Comparison of ENCODE assay signal across 8 cellular contexts in the genomic region with DNA sequence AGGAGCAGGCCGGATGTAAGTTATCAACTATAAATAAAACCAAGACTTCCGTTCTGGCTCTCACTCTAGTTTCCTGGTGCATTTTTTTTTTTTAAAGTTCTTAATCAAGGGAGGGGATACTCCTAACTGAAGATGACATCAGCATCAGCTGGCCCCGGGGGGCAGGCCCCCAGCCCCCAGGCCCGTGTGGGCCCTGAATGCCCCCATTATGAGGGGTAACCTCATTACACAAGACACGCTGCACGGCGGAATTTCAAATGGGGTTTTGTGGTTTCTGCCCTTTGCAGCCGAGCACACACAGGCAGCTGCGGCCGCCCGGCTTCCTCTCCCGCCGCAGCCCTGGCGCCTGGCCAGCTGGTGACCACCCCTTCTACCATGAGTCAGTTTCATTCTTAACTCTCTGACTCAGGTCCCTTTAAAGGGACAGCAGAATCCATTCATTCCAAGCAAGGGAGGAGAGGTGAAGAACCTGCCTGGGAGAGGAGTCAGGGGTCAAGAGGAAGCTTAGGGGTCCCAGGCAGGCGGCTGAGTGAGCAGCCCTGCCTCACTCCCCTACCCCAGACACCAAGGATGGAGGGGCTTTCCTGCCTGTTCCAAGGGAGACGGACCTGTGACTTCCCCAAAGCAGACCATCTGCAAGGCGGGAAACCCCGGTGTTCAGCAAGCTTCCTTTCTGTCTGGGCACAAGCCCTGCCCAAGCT. TPM values are rescaled to one million over a fixed set of nuclear protein-coding genes. Genes with fewer than 3 reads are reported as not detected.
DNase-seq lines count a peak whose midpoint lies in the region; ATAC-seq and TF ChIP-seq lines count a peak whose summit lies in the region.

No MANE protein-coding gene starts in this region.

- peak overlapping the region; percentile 82 for H3K4me3 Mint-ChIP-seq in activated T-helper 1 cell treated with anti-CD3 and anti-CD28 coated beads, Interleukin-12 subunit alpha, Interleukin-12 subunit beta, Interleukin-2, Interleukin-4 antibody, amounts not matched to agents 30 ng/mL and 10 ng/mL and 1 ng/mL, durations not matched to agents 14 hours and 24 hours and 36 hours

- DNase-seq in AG09309 (ENCODE audit: low read depth) (peak; percentile 97), GM19238 (ENCODE audit: insufficient read length, low spot score) (peak; percentile 76), RKO (ENCODE audit: low spot score) (peak; percentile 98), fibroblast of the conjunctiva (ENCODE audit: low read depth) (peak; percentile 91), osteoblast (ENCODE audit: insufficient read length, low spot score, missing footprints) (peak; percentile 98), superior temporal gyrus (ENCODE audit: extremely low spot score) (peak; percentile 17)
- DNase-seq in activated T-helper 1 cell treated with anti-CD3 and anti-CD28 coated beads, Interleukin-12 subunit alpha, Interleukin-12 subunit beta, Interleukin-2, Interleukin-4 antibody, amounts not matched to agents 30 ng/mL and 10 ng/mL and 1 ng/mL, durations not matched to agents 14 hours and 24 hours and 36 hours (ENCODE audit: low spot score) = peak; percentile 77

- peaks cover 6% of the 10 kb centered on the region for H3K27me3 Mint-ChIP-seq in activated T-helper 1 cell treated with anti-CD3 and anti-CD28 coated beads, Interleukin-12 subunit alpha, Interleukin-12 subunit beta, Interleukin-2, Interleukin-4 antibody, amounts not matched to agents 30 ng/mL and 10 ng/mL and 1 ng/mL, durations not matched to agents 14 hours and 24 hours and 36 hours (ENCODE audit: insufficient read depth)

- no peaks in the 10 kb centered on the region for H3K27me3 ChIP-seq in osteoblast (ENCODE audit: insufficient read depth, low read length)

- H3K9me3 ChIP-seq in osteoblast (ENCODE audit: low read depth, low read length) = no peaks in the 10 kb centered on the region

- H3K4me2 ChIP-seq in osteoblast (ENCODE audit: insufficient read depth, low read length) = peak overlapping the region; percentile 74

- peak overlapping the region; percentile 97 for H3K27ac Mint-ChIP-seq in activated T-helper 1 cell treated with anti-CD3 and anti-CD28 coated beads, Interleukin-12 subunit alpha, Interleukin-12 subunit beta, Interleukin-2, Interleukin-4 antibody, amounts not matched to agents 30 ng/mL and 10 ng/mL and 1 ng/mL, durations not matched to agents 14 hours and 24 hours and 36 hours

- H3K4me1 ChIP-seq in osteoblast (ENCODE audit: insufficient read depth, low read length) = peaks cover 62% of the 10 kb centered on the region

- H3K36me3 ChIP-seq in osteoblast (ENCODE audit: insufficient read depth, low read length) = no peaks in the 10 kb centered on the region

- TF ChIP-seq CTCF in AG09309 (IDR thresholded peaks at IDR 0.05; ENCODE audit: control insufficient read depth, insufficient read depth, low read depth, low read length, missing control alignments) = no peak
- no peak for TF ChIP-seq CTCF in osteoblast (IDR thresholded peaks at IDR 0.05; ENCODE audit: extremely low read depth, low read depth, low read length)

- ATAC-seq in HG03354 (IDR thresholded peaks at IDR 0.05; ENCODE audit: poor library complexity, severe bottlenecking, unreplicated experiment) = peak; percentile 66

- peaks cover 64% of the 10 kb centered on the region for H3K4me1 Mint-ChIP-seq in activated T-helper 1 cell treated with anti-CD3 and anti-CD28 coated beads, Interleukin-12 subunit alpha, Interleukin-12 subunit beta, Interleukin-2, Interleukin-4 antibody, amounts not matched to agents 30 ng/mL and 10 ng/mL and 1 ng/mL, durations not matched to agents 14 hours and 24 hours and 36 hours (ENCODE audit: low read depth)

- H3K27ac ChIP-seq in osteoblast (ENCODE audit: low read depth, low read length) = peak overlapping the region; percentile 96

- H2AFZ ChIP-seq in osteoblast (ENCODE audit: low read length) = no peak overlapping the region

- H3K4me3 ChIP-seq in AG09309 (ENCODE audit: control insufficient read depth, low read depth, low read length) = no peak overlapping the region
- no peak overlapping the region for H3K4me3 ChIP-seq in osteoblast (ENCODE audit: insufficient read depth, low read length)

- peaks cover 4% of the 10 kb centered on the region for H3K36me3 Mint-ChIP-seq in activated T-helper 1 cell treated with anti-CD3 and anti-CD28 coated beads, Interleukin-12 subunit alpha, Interleukin-12 subunit beta, Interleukin-2, Interleukin-4 antibody, amounts not matched to agents 30 ng/mL and 10 ng/mL and 1 ng/mL, durations not matched to agents 14 hours and 24 hours and 36 hours (ENCODE audit: low read depth)

- H3K79me2 ChIP-seq in osteoblast (ENCODE audit: insufficient read depth, low read length) = peaks cover 11% of the 10 kb centered on the region

- peaks cover 3% of the 10 kb centered on the region for H3K9me3 Mint-ChIP-seq in activated T-helper 1 cell treated with anti-CD3 and anti-CD28 coated beads, Interleukin-12 subunit alpha, Interleukin-12 subunit beta, Interleukin-2, Interleukin-4 antibody, amounts not matched to agents 30 ng/mL and 10 ng/mL and 1 ng/mL, durations not matched to agents 14 hours and 24 hours and 36 hours

- intact Hi-C loops in activated T-helper 1 cell treated with anti-CD3 and anti-CD28 coated beads, Interleukin-12 subunit alpha, Interleukin-12 subunit beta, Interleukin-2, Interleukin-4 antibody, amounts not matched to agents 30 ng/mL and 10 ng/mL and 1 ng/mL, durations not matched to agents 14 hours and 24 hours and 36 hours (cut with micrococcal nuclease) = loop anchor here (1.0 to 5.0 kb wide), 10 partner anchors 14 to 346 kb away; no protein-coding TSS in a partner anchor

- no peaks in the 10 kb centered on the region for H4K20me1 ChIP-seq in osteoblast (ENCODE audit: insufficient read depth, low read length)

RNA-seq across cellular contexts. Expression of gene MYEOV, which starts 3.4 kb away (rescaled TPM):
- 0.93 and 1.9 TPM in 2 replicates for total RNA-seq in activated T-helper 1 cell treated with anti-CD3 and anti-CD28 coated beads, Interleukin-12 subunit alpha, Interleukin-12 subunit beta, Interleukin-2, Interleukin-4 antibody, amounts not matched to agents 30 ng/mL and 10 ng/mL and 1 ng/mL, durations not matched to agents 14 hours and 24 hours and 36 hours
- 0.88 and 1.4 TPM in 2 replicates for total RNA-seq in osteoblast

Comparison
In these comparisons a context has a peak if more than half of its experiments do, and no peak if none do; other contexts are left out.
1. DNase-seq: peak in every context shown above with its lines; median percentile 98 in RKO; 98 in osteoblast; 97 in AG09309; 91 in fibroblast of the conjunctiva; 77 in activated T-helper 1 cell treated with anti-CD3 and anti-CD28 coated beads, Interleukin-12 subunit alpha, Interleukin-12 subunit beta, Interleukin-2, Interleukin-4 antibody, amounts not matched to agents 30 ng/mL and 10 ng/mL and 1 ng/mL, durations not matched to agents 14 hours and 24 hours and 36 hours; 76 in GM19238; 17 in superior temporal gyrus.